ENCODE assay signal across 21 cellular contexts in the genomic region with DNA sequence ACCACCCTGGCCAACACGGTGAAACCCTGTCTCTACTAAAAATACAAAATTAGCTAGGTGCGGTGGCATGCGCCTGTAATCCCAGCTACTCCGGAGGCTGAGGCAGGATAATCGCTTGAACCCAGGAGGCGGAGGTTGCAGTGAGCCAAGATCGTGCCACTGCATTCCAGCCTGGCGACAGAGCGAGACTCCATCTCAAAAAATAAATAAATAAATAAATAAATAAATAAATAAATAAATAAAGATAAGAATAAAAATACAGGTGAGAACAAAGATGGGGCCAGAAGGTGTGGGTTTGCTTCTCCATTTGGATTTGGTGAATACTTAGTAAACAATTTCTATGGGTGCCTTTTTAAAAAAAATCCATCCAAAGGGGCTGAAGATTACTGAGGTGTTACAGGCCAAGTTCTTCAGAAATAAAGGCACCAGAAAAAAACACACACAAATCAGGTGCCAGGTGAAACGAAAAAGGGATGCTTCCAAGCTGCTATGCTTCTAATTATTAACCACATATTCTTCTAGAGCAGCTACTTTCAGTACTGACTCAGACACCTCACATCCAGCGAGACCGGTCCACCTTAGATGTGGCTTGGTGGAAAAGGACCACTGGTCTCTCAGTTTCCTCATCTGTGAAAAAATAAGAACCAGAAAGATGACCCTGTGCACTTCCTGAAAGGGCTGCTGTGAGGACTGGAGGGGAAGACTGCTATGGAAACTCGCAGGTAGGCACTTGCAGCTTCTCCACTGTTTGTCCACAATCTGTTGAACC. TPM values are rescaled to one million over a fixed set of nuclear protein-coding genes. Genes with fewer than 3 reads are reported as not detected.
DNase-seq lines count a peak whose midpoint lies in the region; ATAC-seq and TF ChIP-seq lines count a peak whose summit lies in the region.
"Had no signal": no experiment of that assay in that cellular context is flagged by ENCODE, and none has a peak within 500 bp of the region (broad histone marks: within the 10 kb centered on the region; RNA-seq: fewer than 3 reads in every experiment).

No MANE protein-coding gene starts in this region.

- H3K36me3 ChIP-seq in Caco-2 (ENCODE audit: control insufficient read depth, insufficient read depth, low read length) (no peaks in the 10 kb centered on the region; the same call in none of the 2 replicates), psoas muscle (ENCODE audit: insufficient read depth in 1 of 2, low read depth in 1 of 2) (peaks cover 12 to 94% of the 10 kb centered on the region in 2 donors), tibial artery (peaks cover 55 to 96% (median 73%) of the 10 kb centered on the region in 3 donors)

- WGBS in psoas muscle, 3 donors: 69 to 80% (median 73%) methylated on average over 13 of the region's 13 CpGs

- H3K36me3 Mint-ChIP-seq in Caco-2 (ENCODE audit: insufficient read depth, unreplicated experiment): peaks cover 82% of the 10 kb centered on the region
- peaks cover 11% of the 10 kb centered on the region for H3K36me3 Mint-ChIP-seq in activated naive CD8-positive, alpha-beta T cell treated with anti-CD3 and anti-CD28 coated beads for 36 hours

- no peak for TF ChIP-seq CTCF in Caco-2 (IDR thresholded peaks at IDR 0.05; ENCODE audit: insufficient read depth in 1 of 2, low read depth in 1 of 2, low read length in 1 of 2, severe bottlenecking in 1 of 2, unreplicated experiment in 1 of 2)
- TF ChIP-seq CTCF in psoas muscle (IDR thresholded peaks at IDR 0.05): no peak
- no peak for TF ChIP-seq CTCF in tibial artery (IDR thresholded peaks at IDR 0.05)

- H3K9me3 ChIP-seq in Caco-2 (no peaks in the 10 kb centered on the region), psoas muscle (no peaks in the 10 kb centered on the region), tibial artery (no peaks in the 10 kb centered on the region)
- H3K9me3 ChIP-seq: SJCRH30 had no signal

- CTCF ChIA-PET in Caco-2 (lab: Charles Lee): interaction anchor here (0.6 kb wide), 1 partner anchor 31 kb away, joined by 3 read pairs; no protein-coding TSS in a partner anchor

- peak overlapping the region; percentile 58 for H3K27ac Mint-ChIP-seq in Caco-2 (ENCODE audit: unreplicated experiment)
- H3K27ac Mint-ChIP-seq in activated naive CD8-positive, alpha-beta T cell treated with anti-CD3 and anti-CD28 coated beads for 36 hours: peak overlapping the region; percentile 34
- H3K27ac Mint-ChIP-seq: GM23338 had no signal

- POLR2A ChIA-PET in Caco-2 (lab: Charles Lee): no interaction called here

- no peak for DNase-seq in Caco-2
- DNase-seq in activated naive CD8-positive, alpha-beta T cell treated with anti-CD3 and anti-CD28 coated beads for 36 hours: no peak
- no peak for DNase-seq in psoas muscle
- DNase-seq in nucleus accumbens (lab: John Stamatoyannopoulos, UW): no peak
- no peak for DNase-seq in MV-4-11 (lab: John Stamatoyannopoulos, UW)
- no peak for DNase-seq in tibial artery
- no peak for DNase-seq in retina
- DNase-seq: CD8-positive, alpha-beta memory T cell; DMS 273 treated with DMSO at 0.1 percent for 48 hours; Kasumi-1; NCI-H1417 treated with DMSO at 0.1 percent for 48 hours; NCI-H2081; NCI-H510A treated with DMSO at 0.1 percent for 48 hours; OCI-M1; SJCRH30 had no signal

- H3K4me3 Mint-ChIP-seq in Caco-2 (ENCODE audit: unreplicated experiment): no peak overlapping the region
- no peak overlapping the region for H3K4me3 Mint-ChIP-seq in activated naive CD8-positive, alpha-beta T cell treated with anti-CD3 and anti-CD28 coated beads for 36 hours
- H3K4me3 Mint-ChIP-seq: GM23338 had no signal

- H3K4me1 ChIP-seq in Caco-2: no peaks in the 10 kb centered on the region
- peaks cover 30% of the 10 kb centered on the region for H3K4me1 ChIP-seq in psoas muscle
- H3K4me1 ChIP-seq in tibial artery: no peaks in the 10 kb centered on the region
- H3K4me1 ChIP-seq: SJCRH30 had no signal

- ATAC-seq in GM21619 (IDR thresholded peaks at IDR 0.05; ENCODE audit: unreplicated experiment) (peak; percentile 45), psoas muscle (no peak)
- ATAC-seq: GM23338 had no signal

- intact Hi-C loops in Caco-2 (cut with micrococcal nuclease; ENCODE audit: unreplicated experiment) (no loop called here), psoas muscle (cut with DNase I) (no loop called here), tibial artery (cut with DNase I; ENCODE audit: low total_unique reads) (no loop called here)

- BruUV-seq in Caco-2 (replicated peaks; lab: Mats Ljungman, UMichigan): no TSS peak

- H3K4me3 ChIP-seq in Caco-2 (ENCODE audit: low read depth, low read length) (no peak overlapping the region), psoas muscle (no peak overlapping the region), tibial artery (no peak overlapping the region)
- H3K4me3 ChIP-seq: GM23338, SJCRH30 had no signal

- H3K4me1 Mint-ChIP-seq in Caco-2 (ENCODE audit: low read depth, unreplicated experiment): no peaks in the 10 kb centered on the region
- H3K4me1 Mint-ChIP-seq in activated naive CD8-positive, alpha-beta T cell treated with anti-CD3 and anti-CD28 coated beads for 36 hours: peaks cover 10% of the 10 kb centered on the region
- H3K4me1 Mint-ChIP-seq: GM23338 had no signal

- H3K27me3 Mint-ChIP-seq in Caco-2 (ENCODE audit: insufficient read depth, unreplicated experiment): no peaks in the 10 kb centered on the region
- H3K27me3 Mint-ChIP-seq in activated naive CD8-positive, alpha-beta T cell treated with anti-CD3 and anti-CD28 coated beads for 36 hours: no peaks in the 10 kb centered on the region
- H3K27me3 Mint-ChIP-seq: CD8-positive, alpha-beta memory T cell had no signal

- H3K27ac ChIP-seq in psoas muscle: peak overlapping the region; percentile 56
- no peak overlapping the region for H3K27ac ChIP-seq in tibial artery
- H3K27ac ChIP-seq: RWPE1, SJCRH30 had no signal

- H3K27me3 ChIP-seq in Caco-2 (replicated peaks; ENCODE audit: control insufficient read depth, insufficient read depth, low read length) (no peaks in the 10 kb centered on the region), psoas muscle (ENCODE audit: insufficient read depth in 3 of 3, low read length in 2 of 3) (no peaks in the 10 kb centered on the region), tibial artery (no peaks in the 10 kb centered on the region)
- H3K27me3 ChIP-seq: SJCRH30 had no signal

- H3K9me3 Mint-ChIP-seq in Caco-2 (ENCODE audit: unreplicated experiment): no peaks in the 10 kb centered on the region
- no peaks in the 10 kb centered on the region for H3K9me3 Mint-ChIP-seq in activated naive CD8-positive, alpha-beta T cell treated with anti-CD3 and anti-CD28 coated beads for 36 hours
- H3K9me3 Mint-ChIP-seq: CD8-positive, alpha-beta memory T cell; GM23338 had no signal

RNA-seq across cellular contexts. Expression of a gene that starts 9.2 kb away (rescaled TPM):
- total RNA-seq in Caco-2 (2022) (112 and 117 TPM in 2 replicates), psoas muscle (10 to 100 TPM; 53.3 to 74.1 (median 66.8) TPM)
- total RNA-seq in activated naive CD8-positive, alpha-beta T cell treated with anti-CD3 and anti-CD28 coated beads for 36 hours: 10 to 100 TPM; 89.4 to 90.0 TPM
- 10 to 100 TPM; 28.6 to 64.5 (median 32.3) TPM for polyA plus RNA-seq in psoas muscle

RNA-seq across cellular contexts. Expression of a gene that starts 9.4 kb away (rescaled TPM):
- total RNA-seq in Caco-2 (2022): 31.5 and 37.9 TPM in 2 replicates
- total RNA-seq in activated naive CD8-positive, alpha-beta T cell treated with anti-CD3 and anti-CD28 coated beads for 36 hours: 10 to 100 TPM; 30.1 to 30.7 TPM
- total RNA-seq in psoas muscle: 10 to 100 TPM; 25.5 to 33.3 (median 28.0) TPM
- polyA plus RNA-seq in psoas muscle: 10 to 100 TPM in 2 of 3 donors, 1 to 10 TPM in 1; 9.1 to 27.8 (median 11.7) TPM

RNA-seq across cellular contexts. Expression of a gene that starts 35.5 kb away (rescaled TPM):
- 18.2 and 19.0 TPM in 2 replicates for total RNA-seq in Caco-2 (2022)
- 1 to 10 TPM; 3.0 to 3.2 TPM for total RNA-seq in activated naive CD8-positive, alpha-beta T cell treated with anti-CD3 and anti-CD28 coated beads for 36 hours
- total RNA-seq in psoas muscle: 10 to 100 TPM; 14.2 to 44.0 (median 21.9) TPM
- polyA plus RNA-seq in psoas muscle: 10 to 100 TPM; 13.2 to 33.7 (median 17.3) TPM

RNA-seq across cellular contexts. Expression of a gene that starts 42.7 kb away (rescaled TPM):
- total RNA-seq in Caco-2 (2022) (not detected in 2 replicates), psoas muscle (not detected)
- not detected for total RNA-seq in activated naive CD8-positive, alpha-beta T cell treated with anti-CD3 and anti-CD28 coated beads for 36 hours
- polyA plus RNA-seq in psoas muscle: under 1 TPM in 1 of 3 donors, not detected in 2; 0.32 TPM
- total RNA-seq: CD8-positive, alpha-beta memory T cell; Daoy; GM23338; SJCRH30 had no signal
- polyA plus RNA-seq: AG04450; BJ; CD8-positive, alpha-beta memory T cell had no signal

RNA-seq across cellular contexts. Expression of a gene that starts 49.8 kb away (rescaled TPM):
- not detected in 2 replicates for total RNA-seq in Caco-2 (2022)
- total RNA-seq in activated naive CD8-positive, alpha-beta T cell treated with anti-CD3 and anti-CD28 coated beads for 36 hours: not detected
- total RNA-seq in psoas muscle: not detected
- under 1 TPM in 1 of 3 donors, not detected in 2; 0.41 TPM for polyA plus RNA-seq in psoas muscle
- total RNA-seq: CD8-positive, alpha-beta memory T cell; Daoy; GM23338; SJCRH30 had no signal
- polyA plus RNA-seq: AG04450; BJ; CD8-positive, alpha-beta memory T cell; GM23338 had no signal
